Comparison of ENCODE assay signal across 8 cellular contexts in the genomic region with DNA sequence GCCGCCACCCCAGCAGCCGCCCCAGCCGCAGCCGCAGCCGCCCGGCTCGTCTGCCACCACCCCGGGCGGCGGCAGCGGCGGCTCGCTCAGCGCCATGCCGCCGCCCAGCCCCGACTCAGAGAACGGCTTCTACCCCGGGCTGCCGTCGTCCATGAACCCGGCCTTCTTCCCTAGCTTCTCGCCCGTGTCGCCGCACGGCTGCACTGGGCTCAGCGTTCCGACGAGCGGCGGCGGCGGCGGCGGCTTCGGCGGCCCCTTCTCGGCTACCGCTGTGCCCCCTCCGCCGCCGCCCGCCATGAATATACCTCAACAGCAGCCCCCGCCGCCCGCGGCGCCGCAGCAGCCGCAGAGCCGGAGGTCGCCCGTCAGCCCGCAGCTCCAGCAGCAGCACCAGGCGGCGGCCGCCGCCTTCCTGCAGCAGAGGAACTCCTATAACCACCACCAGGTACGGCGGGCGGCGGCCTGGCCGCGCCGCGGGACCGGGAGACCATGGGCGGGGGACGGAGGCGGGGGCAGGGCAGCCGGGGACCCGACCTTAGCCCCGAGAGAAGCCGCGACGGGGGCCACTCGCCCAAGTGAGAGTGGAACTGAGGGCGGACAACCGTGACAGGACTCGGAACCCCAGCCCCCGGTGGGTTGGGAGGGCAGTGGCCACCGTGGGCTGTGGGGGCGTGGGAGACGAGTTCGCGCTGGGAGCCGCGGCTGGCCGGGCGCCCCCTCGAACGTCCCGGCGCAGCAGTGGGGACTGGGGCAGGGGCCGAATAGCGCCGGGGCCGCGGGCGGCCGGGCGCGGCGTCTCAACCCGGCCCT. TPM values are rescaled to one million over a fixed set of nuclear protein-coding genes. Genes with fewer than 3 reads are reported as not detected.
DNase-seq lines count a peak whose midpoint lies in the region; ATAC-seq and TF ChIP-seq lines count a peak whose summit lies in the region.

No MANE protein-coding gene starts in this region.

- H2AK9ac ChIP-seq in IMR-90 (replicated peaks; ENCODE audit: low read depth, low read length, poor library complexity): peak overlapping the region; percentile 67

- H2AFZ ChIP-seq in IMR-90 (replicated peaks; ENCODE audit: low read length, poor library complexity): peak overlapping the region; percentile 83

- no peak overlapping the region for H2BK20ac ChIP-seq in IMR-90 (ENCODE audit: low read depth, low read length)

- DNase-seq in NCI-H1092 treated with DMSO at 0.1 percent for 48 hours (lab: John Stamatoyannopoulos, UW): peak; percentile 38
- no peak for DNase-seq in NCI-H1092 (lab: John Stamatoyannopoulos, UW)
- no peak for DNase-seq in IMR-90
- peak; percentile 81 for DNase-seq in activated CD8-positive, alpha-beta memory T cell treated with anti-CD3 and anti-CD28 coated beads for 24 hours
- peak; percentile 38 to 54 (median 47) for DNase-seq in effector memory CD8-positive, alpha-beta T cell
- DNase-seq in stimulated activated CD8-positive, alpha-beta memory T cell treated with anti-CD3 and anti-CD28 coated beads, Interleukin-2, amount 100 ng/mL, for 48 hours (ENCODE audit: low read depth in 2 of 2): peak; percentile 9 to 36
- no peak for DNase-seq in NCI-H524 treated with DMSO at 0.1 percent for 48 hours (lab: John Stamatoyannopoulos, UW)

- no peak for TF ChIP-seq POLR2A in IMR-90 (IDR thresholded peaks at IDR 0.05; ENCODE audit: low read depth, low read length)

- no peak overlapping the region; the same call in 1 of the 2 replicates for H3K4ac ChIP-seq in IMR-90 (ENCODE audit: low read depth, low read length)

- peak overlapping the region; percentile 78 for H3K27ac ChIP-seq in IMR-90 (ENCODE audit: insufficient read depth, low read length)

- 1% methylated on average over 24 of the region's 106 CpGs; no CpG with 5 or more reads in 1 of the 2 experiments for WGBS in IMR-90 (ENCODE audit: extremely low coverage in 2 of 2, insufficient read length in 1 of 2), 2 experiments

- peak overlapping the region; percentile 97 to 98 for H3K27ac Mint-ChIP-seq in effector memory CD8-positive, alpha-beta T cell

- peaks cover 14 to 29% of the 10 kb centered on the region in 2 donors for H3K4me1 Mint-ChIP-seq in effector memory CD8-positive, alpha-beta T cell (ENCODE audit: low read depth in 2 of 2)

- no peak overlapping the region for H4K91ac ChIP-seq in IMR-90 (ENCODE audit: insufficient read depth, low read depth, low read length)

- H3K4me1 ChIP-seq in IMR-90 (ENCODE audit: control insufficient read depth, insufficient read depth, low read length) (no peaks in the 10 kb centered on the region), mononuclear cell (ENCODE audit: insufficient read depth, low read length) (peaks cover 20% of the 10 kb centered on the region)

- H3K4me3 ChIP-seq in IMR-90 (ENCODE audit: insufficient read depth, low read depth, low read length): peak overlapping the region; percentile 69
- H3K4me3 ChIP-seq in mononuclear cell (ENCODE audit: low read length): peak overlapping the region; percentile 90

- H3K14ac ChIP-seq in IMR-90 (replicated peaks; ENCODE audit: low read depth, low read length): no peak overlapping the region

- in situ Hi-C loops in IMR-90 (cut with MboI; ENCODE audit: low sequenced_read_pairs): loop anchor here (10.0 to 25.0 kb wide), 4 partner anchors 683 to 1349 kb away; a partner anchor contains a TSS

- intact Hi-C loops in IMR-90 (cut with micrococcal nuclease): loop anchor here (2.0 to 5.0 kb wide), 9 partner anchors 87 to 1377 kb away; a partner anchor contains a TSS

- no peaks in the 10 kb centered on the region for H3K27me3 ChIP-seq in IMR-90 (ENCODE audit: control insufficient read depth, insufficient read depth, low read length)
- no peaks in the 10 kb centered on the region for H3K27me3 ChIP-seq in mononuclear cell (ENCODE audit: insufficient read depth, low read length)

- H2BK15ac ChIP-seq in IMR-90 (ENCODE audit: low read depth, low read length): no peak overlapping the region

- H3K9ac ChIP-seq in IMR-90 (ENCODE audit: low read depth, low read length): peak overlapping the region; percentile 86

- H4K5ac ChIP-seq in IMR-90 (ENCODE audit: low read depth, low read length): no peak overlapping the region

- H3K9me3 ChIP-seq in IMR-90 (ENCODE audit: control insufficient read depth, insufficient read depth, low read length): no peaks in the 10 kb centered on the region
- H3K9me3 ChIP-seq in mononuclear cell (ENCODE audit: low read depth, low read length): no peaks in the 10 kb centered on the region

- H2BK120ac ChIP-seq in IMR-90 (ENCODE audit: low read depth, low read length): no peak overlapping the region; the same call in 1 of the 2 replicates

- peaks cover 0 to 10% of the 10 kb centered on the region in 2 experiments; a peak in 3 of 4 replicates for H3K79me1 ChIP-seq in IMR-90 (ENCODE audit: low read depth in 1 of 2, low read length in 2 of 2)

- no peak overlapping the region for H3K23ac ChIP-seq in IMR-90 (ENCODE audit: low read depth, low read length)

- TF ChIP-seq CTCF in IMR-90 (conservative IDR thresholded peaks at IDR 0.05; ENCODE audit: low read depth, low read length): no peak

- peak overlapping the region; percentile 32; the same call in 1 of the 2 replicates for H3K56ac ChIP-seq in IMR-90 (ENCODE audit: extremely low read depth, insufficient read depth, low read length)

- CTCF ChIA-PET in IMR-90 (lab: Yijun Ruan, JAX): no interaction called here

- no peak for TF ChIP-seq RAD21 in IMR-90 (IDR thresholded peaks at IDR 0.05; ENCODE audit: low read length)

- dilution Hi-C loops in IMR-90 (cut with HindIII; ENCODE audit: low sequenced_read_pairs, unreplicated experiment): no loop called here

- no peak overlapping the region; the same call in 1 of the 2 replicates for H3K18ac ChIP-seq in IMR-90 (ENCODE audit: low read depth, low read length)

- no peaks in the 10 kb centered on the region for H3K9me1 ChIP-seq in IMR-90 (ENCODE audit: insufficient read depth, low read length)

- H3K4me3 Mint-ChIP-seq in effector memory CD8-positive, alpha-beta T cell: peak overlapping the region; percentile 92 to 95

- H4K20me1 ChIP-seq in IMR-90 (ENCODE audit: insufficient read depth, low read length): peaks cover 21% of the 10 kb centered on the region

- no peak for ATAC-seq in IMR-90 (ENCODE audit: low read depth)
- peak; percentile 6 for ATAC-seq in effector memory CD8-positive, alpha-beta T cell (replicated peaks)

- H3K36me3 ChIP-seq in IMR-90 (ENCODE audit: control insufficient read depth, insufficient read depth, low read length): peaks cover 5% of the 10 kb centered on the region; the same call in 1 of the 2 replicates

- POLR2A ChIA-PET in IMR-90 (lab: Charles Lee; ENCODE audit: unreplicated experiment): interaction anchor here (0.6 kb wide), 1 partner anchor 1105 kb away, joined by 3 read pairs; no protein-coding TSS in a partner anchor

- no peak overlapping the region for H3K4me2 ChIP-seq in IMR-90 (ENCODE audit: low read depth, low read length)

- H4K8ac ChIP-seq in IMR-90 (ENCODE audit: low read depth in 2 of 2, low read length in 2 of 2): no peak overlapping the region; a peak in 1 of 4 replicates

- no peaks in the 10 kb centered on the region for H3K9me3 Mint-ChIP-seq in effector memory CD8-positive, alpha-beta T cell

- BruUV-seq in IMR-90 (replicated peaks; lab: Mats Ljungman, UMichigan): no TSS peak

- no peaks in the 10 kb centered on the region for H3K27me3 Mint-ChIP-seq in effector memory CD8-positive, alpha-beta T cell

- peaks cover 43% of the 10 kb centered on the region for H3K36me3 Mint-ChIP-seq in effector memory CD8-positive, alpha-beta T cell (ENCODE audit: insufficient read depth)

- H2AK5ac ChIP-seq in IMR-90 (ENCODE audit: low read depth, low read length): no peak overlapping the region

- H2BK5ac ChIP-seq in IMR-90 (ENCODE audit: low read depth, low read length, poor library complexity, severe bottlenecking): peak overlapping the region; percentile 84

TF ChIP-seq in IMR-90, 13 proteins besides CTCF, POLR2A, EP300 and RAD21:
- TF ChIP-seq, protein P1, sequence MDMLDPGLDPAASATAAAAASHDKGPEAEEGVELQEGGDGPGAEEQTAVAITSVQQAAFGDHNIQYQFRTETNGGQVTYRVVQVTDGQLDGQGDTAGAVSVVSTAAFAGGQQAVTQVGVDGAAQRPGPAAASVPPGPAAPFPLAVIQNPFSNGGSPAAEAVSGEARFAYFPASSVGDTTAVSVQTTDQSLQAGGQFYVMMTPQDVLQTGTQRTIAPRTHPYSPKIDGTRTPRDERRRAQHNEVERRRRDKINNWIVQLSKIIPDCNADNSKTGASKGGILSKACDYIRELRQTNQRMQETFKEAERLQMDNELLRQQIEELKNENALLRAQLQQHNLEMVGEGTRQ (IDR thresholded peaks at IDR 0.05; ENCODE audit: low read depth, low read length): no peak
- TF ChIP-seq, protein P2, sequence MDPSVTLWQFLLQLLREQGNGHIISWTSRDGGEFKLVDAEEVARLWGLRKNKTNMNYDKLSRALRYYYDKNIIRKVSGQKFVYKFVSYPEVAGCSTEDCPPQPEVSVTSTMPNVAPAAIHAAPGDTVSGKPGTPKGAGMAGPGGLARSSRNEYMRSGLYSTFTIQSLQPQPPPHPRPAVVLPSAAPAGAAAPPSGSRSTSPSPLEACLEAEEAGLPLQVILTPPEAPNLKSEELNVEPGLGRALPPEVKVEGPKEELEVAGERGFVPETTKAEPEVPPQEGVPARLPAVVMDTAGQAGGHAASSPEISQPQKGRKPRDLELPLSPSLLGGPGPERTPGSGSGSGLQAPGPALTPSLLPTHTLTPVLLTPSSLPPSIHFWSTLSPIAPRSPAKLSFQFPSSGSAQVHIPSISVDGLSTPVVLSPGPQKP (IDR thresholded peaks at IDR 0.05; ENCODE audit: borderline replicate concordance, low read depth, low read length): no peak
- TF ChIP-seq BHLHE40 (IDR thresholded peaks at IDR 0.05; ENCODE audit: low read depth, low read length) (no peak), RCOR1 (IDR thresholded peaks at IDR 0.05; ENCODE audit: insufficient replicate concordance, low read length) (no peak), MXI1 (IDR thresholded peaks at IDR 0.05; ENCODE audit: borderline replicate concordance, low read depth, low read length) (no peak), CEBPB (IDR thresholded peaks at IDR 0.05; ENCODE audit: low read depth, low read length) (no peak), CHD1 (IDR thresholded peaks at IDR 0.05; ENCODE audit: low read depth, low read length) (peak; percentile 64), MAFK (IDR thresholded peaks at IDR 0.05; ENCODE audit: low read depth, low read length) (no peak), MAZ (IDR thresholded peaks at IDR 0.05; ENCODE audit: borderline replicate concordance, low read depth, low read length) (peak; percentile 7; the same call in 1 of the 2 replicates)
TF ChIP-seq in IMR-90: peak in this region for 2.

RNA-seq across cellular contexts. Expression of a gene that starts 1.8 kb away (rescaled TPM):
- total RNA-seq in IMR-90 (2012; rRNA removed) (10.6 and 18.1 TPM in 2 replicates), mononuclear cell (20.6 TPM)
- polyA plus RNA-seq in IMR-90 (2012; rRNA removed): 9.4 and 12.0 TPM in 2 replicates
- 2.8 and 3.4 TPM in 2 replicates for polyA plus RNA-seq in IMR-90 (2012; cell fraction: cytosol; rRNA removed)
- 7.0 and 65.7 TPM in 2 replicates for polyA plus RNA-seq in IMR-90 (2012; cell fraction: nucleus; rRNA removed; ENCODE audit: low replicate concordance)

Comparison
In these comparisons a context has a peak if more than half of its experiments do, and no peak if none do; other contexts are left out.
1. DNase-seq: peak in NCI-H1092 treated with DMSO at 0.1 percent for 48 hours (single experiment), activated CD8-positive, alpha-beta memory T cell treated with anti-CD3 and anti-CD28 coated beads for 24 hours (single experiment), effector memory CD8-positive, alpha-beta T cell (3 of 3) and stimulated activated CD8-positive, alpha-beta memory T cell treated with anti-CD3 and anti-CD28 coated beads, Interleukin-2, amount 100 ng/mL, for 48 hours (2 of 2); none in NCI-H1092 (single experiment), IMR-90 (single experiment) and NCI-H524 treated with DMSO at 0.1 percent for 48 hours (single experiment).